ENCODE assay signal across 17 cellular contexts in genomic region chr1:41022424-41022823, GRCh38. TPM values are rescaled to one million over a fixed set of nuclear protein-coding genes. Genes with fewer than 3 reads are reported as not detected.
DNase-seq lines count a peak whose midpoint lies in the region; ATAC-seq and TF ChIP-seq lines count a peak whose summit lies in the region.
"Had no signal": no experiment of that assay in that cellular context is flagged by ENCODE, and none has a peak within 500 bp of the region (broad histone marks: within the 10 kb centered on the region; RNA-seq: fewer than 3 reads in every experiment).

No MANE protein-coding gene starts in this region.

- no peak overlapping the region for H3K4me3 ChIP-seq in Caco-2 (ENCODE audit: low read depth, low read length)
- H3K4me3 ChIP-seq in osteoblast (ENCODE audit: insufficient read depth, low read length): no peak overlapping the region
- no peak overlapping the region for H3K4me3 ChIP-seq in sigmoid colon

- no peaks in the 10 kb centered on the region for H3K79me2 ChIP-seq in osteoblast (ENCODE audit: insufficient read depth, low read length)

- no peak overlapping the region for H3K4me3 Mint-ChIP-seq in activated naive CD8-positive, alpha-beta T cell
- no peak overlapping the region for H3K4me3 Mint-ChIP-seq in activated naive CD8-positive, alpha-beta T cell treated with anti-CD3 and anti-CD28 coated beads, Interleukin-2, amount 50 U/mL, for 24 hours
- H3K4me3 Mint-ChIP-seq in Caco-2 (ENCODE audit: unreplicated experiment): no peak overlapping the region
- no peak overlapping the region for H3K4me3 Mint-ChIP-seq in stimulated activated effector memory CD8-positive, alpha-beta T cell treated with anti-CD3 and anti-CD28 coated beads, Interleukin-12 subunit alpha, Interleukin-12 subunit beta, amount 100 ng/mL, for 72 hours
- H3K4me3 Mint-ChIP-seq: CD4-positive, CD25-positive, alpha-beta regulatory T cell had no signal

- no peaks in the 10 kb centered on the region for H3K27me3 ChIP-seq in Caco-2 (replicated peaks; ENCODE audit: control insufficient read depth, insufficient read depth, low read length)
- no peaks in the 10 kb centered on the region for H3K27me3 ChIP-seq in osteoblast (ENCODE audit: insufficient read depth, low read length)
- H3K27me3 ChIP-seq in sigmoid colon: no peaks in the 10 kb centered on the region

- TF ChIP-seq EP300 in sigmoid colon (IDR thresholded peaks at IDR 0.05): no peak

- peaks cover 5% of the 10 kb centered on the region for H4K20me1 ChIP-seq in osteoblast (ENCODE audit: insufficient read depth, low read length)

- no peaks in the 10 kb centered on the region for H3K4me1 ChIP-seq in Caco-2
- H3K4me1 ChIP-seq in osteoblast (ENCODE audit: insufficient read depth, low read length): no peaks in the 10 kb centered on the region
- peaks cover 0 to 11% (median 7%) of the 10 kb centered on the region in 4 donors for H3K4me1 ChIP-seq in sigmoid colon

- no peak overlapping the region for H3K4me2 ChIP-seq in osteoblast (ENCODE audit: insufficient read depth, low read length)
- H3K4me2 ChIP-seq: KMS-11 had no signal

- H3K36me3 ChIP-seq in Caco-2 (ENCODE audit: control insufficient read depth, insufficient read depth, low read length): peaks cover 1% of the 10 kb centered on the region; the same call in 1 of the 2 replicates
- peaks cover 15% of the 10 kb centered on the region for H3K36me3 ChIP-seq in osteoblast (ENCODE audit: insufficient read depth, low read length)
- peaks cover 2 to 44% (median 11%) of the 10 kb centered on the region in 4 donors for H3K36me3 ChIP-seq in sigmoid colon

- ATAC-seq in activated naive CD8-positive, alpha-beta T cell treated with anti-CD3 and anti-CD28 coated beads, Interleukin-2, amount 50 U/mL, for 24 hours: no peak
- ATAC-seq in stimulated activated effector memory CD8-positive, alpha-beta T cell treated with anti-CD3 and anti-CD28 coated beads, Interleukin-12 subunit alpha, Interleukin-12 subunit beta, amount 100 ng/mL, for 72 hours: no peak

- no peaks in the 10 kb centered on the region for H3K9me3 Mint-ChIP-seq in activated naive CD8-positive, alpha-beta T cell (ENCODE audit: low read depth)
- H3K9me3 Mint-ChIP-seq in activated naive CD8-positive, alpha-beta T cell treated with anti-CD3 and anti-CD28 coated beads, Interleukin-2, amount 50 U/mL, for 24 hours: no peaks in the 10 kb centered on the region
- H3K9me3 Mint-ChIP-seq in Caco-2 (ENCODE audit: unreplicated experiment): no peaks in the 10 kb centered on the region
- H3K9me3 Mint-ChIP-seq in stimulated activated effector memory CD8-positive, alpha-beta T cell treated with anti-CD3 and anti-CD28 coated beads, Interleukin-12 subunit alpha, Interleukin-12 subunit beta, amount 100 ng/mL, for 72 hours: no peaks in the 10 kb centered on the region
- H3K9me3 Mint-ChIP-seq: CD4-positive, CD25-positive, alpha-beta regulatory T cell had no signal

- WGBS in sigmoid colon, 2 donors: 92 to 94% methylated on average over 10 of the region's 10 CpGs

- no peaks in the 10 kb centered on the region for H3K27me3 Mint-ChIP-seq in activated naive CD8-positive, alpha-beta T cell
- no peaks in the 10 kb centered on the region for H3K27me3 Mint-ChIP-seq in activated naive CD8-positive, alpha-beta T cell treated with anti-CD3 and anti-CD28 coated beads, Interleukin-2, amount 50 U/mL, for 24 hours
- H3K27me3 Mint-ChIP-seq in Caco-2 (ENCODE audit: insufficient read depth, unreplicated experiment): no peaks in the 10 kb centered on the region
- H3K27me3 Mint-ChIP-seq: CD4-positive, CD25-positive, alpha-beta regulatory T cell had no signal

- CTCF ChIA-PET in Caco-2 (lab: Charles Lee) (interaction anchor here (0.5 to 2.5 kb wide), 2 partner anchors 101 to 219 kb away, joined by 3 to 12 read pairs; no protein-coding TSS in a partner anchor), RWPE1 (lab: Yijun Ruan, JAX) (interaction anchor here (0.8 kb wide), 1 partner anchor 425 kb away, joined by 4 read pairs; no protein-coding TSS in a partner anchor)

- peak overlapping the region; percentile 42 for H3K27ac Mint-ChIP-seq in activated naive CD8-positive, alpha-beta T cell
- no peak overlapping the region for H3K27ac Mint-ChIP-seq in activated naive CD8-positive, alpha-beta T cell treated with anti-CD3 and anti-CD28 coated beads, Interleukin-2, amount 50 U/mL, for 24 hours
- peak overlapping the region; percentile 3 for H3K27ac Mint-ChIP-seq in Caco-2 (ENCODE audit: unreplicated experiment)
- H3K27ac Mint-ChIP-seq in stimulated activated effector memory CD8-positive, alpha-beta T cell treated with anti-CD3 and anti-CD28 coated beads, Interleukin-12 subunit alpha, Interleukin-12 subunit beta, amount 100 ng/mL, for 72 hours: peak overlapping the region; percentile 78

- H3K9me3 ChIP-seq in Caco-2 (no peaks in the 10 kb centered on the region), osteoblast (ENCODE audit: low read depth, low read length) (no peaks in the 10 kb centered on the region), sigmoid colon (no peaks in the 10 kb centered on the region)

- POLR2A ChIA-PET in Caco-2 (lab: Charles Lee) (no interaction called here), RWPE1 (lab: Yijun Ruan, JAX; ENCODE audit: low non-redundant PET) (no interaction called here)

- no peak for TF ChIP-seq POLR2A in sigmoid colon (IDR thresholded peaks at IDR 0.05)

- no peak for TF ChIP-seq CTCF in Caco-2 (IDR thresholded peaks at IDR 0.05; ENCODE audit: insufficient read depth in 1 of 2, low read depth in 1 of 2, low read length in 1 of 2, severe bottlenecking in 1 of 2, unreplicated experiment in 1 of 2)
- TF ChIP-seq CTCF in RWPE1 (conservative IDR thresholded peaks at IDR 0.05; ENCODE audit: low read depth): no peak
- TF ChIP-seq CTCF in osteoblast (IDR thresholded peaks at IDR 0.05; ENCODE audit: extremely low read depth, low read depth, low read length): no peak
- TF ChIP-seq CTCF in sigmoid colon (IDR thresholded peaks at IDR 0.05): no peak

- no TSS peak for BruUV-seq in Caco-2 (replicated peaks; lab: Mats Ljungman, UMichigan)

- peak overlapping the region; percentile 59 for H3K27ac ChIP-seq in RWPE1
- H3K27ac ChIP-seq in osteoblast (ENCODE audit: low read depth, low read length): no peak overlapping the region
- H3K27ac ChIP-seq in sigmoid colon: no peak overlapping the region
- H3K27ac ChIP-seq: KMS-11 had no signal

- peaks cover 6% of the 10 kb centered on the region for H3K4me1 Mint-ChIP-seq in activated naive CD8-positive, alpha-beta T cell (ENCODE audit: low read depth)
- peaks cover 12% of the 10 kb centered on the region for H3K4me1 Mint-ChIP-seq in activated naive CD8-positive, alpha-beta T cell treated with anti-CD3 and anti-CD28 coated beads, Interleukin-2, amount 50 U/mL, for 24 hours
- peaks cover 7% of the 10 kb centered on the region for H3K4me1 Mint-ChIP-seq in Caco-2 (ENCODE audit: low read depth, unreplicated experiment)
- peaks cover 15% of the 10 kb centered on the region for H3K4me1 Mint-ChIP-seq in stimulated activated effector memory CD8-positive, alpha-beta T cell treated with anti-CD3 and anti-CD28 coated beads, Interleukin-12 subunit alpha, Interleukin-12 subunit beta, amount 100 ng/mL, for 72 hours

- no peaks in the 10 kb centered on the region for H3K36me3 Mint-ChIP-seq in activated naive CD8-positive, alpha-beta T cell
- H3K36me3 Mint-ChIP-seq in activated naive CD8-positive, alpha-beta T cell treated with anti-CD3 and anti-CD28 coated beads, Interleukin-2, amount 50 U/mL, for 24 hours (ENCODE audit: low read depth): peaks cover 21% of the 10 kb centered on the region
- H3K36me3 Mint-ChIP-seq in Caco-2 (ENCODE audit: insufficient read depth, unreplicated experiment): peaks cover 84% of the 10 kb centered on the region
- H3K36me3 Mint-ChIP-seq in stimulated activated effector memory CD8-positive, alpha-beta T cell treated with anti-CD3 and anti-CD28 coated beads, Interleukin-12 subunit alpha, Interleukin-12 subunit beta, amount 100 ng/mL, for 72 hours: peaks cover 59% of the 10 kb centered on the region

- no peak overlapping the region for H2AFZ ChIP-seq in osteoblast (ENCODE audit: low read length)

- DNase-seq in activated naive CD8-positive, alpha-beta T cell treated with anti-CD3 and anti-CD28 coated beads, Interleukin-2, amount 50 U/mL, for 24 hours: no peak
- no peak for DNase-seq in Caco-2
- no peak for DNase-seq in RWPE1 (ENCODE audit: low spot score)
- no peak for DNase-seq in stimulated activated effector memory CD8-positive, alpha-beta T cell treated with anti-CD3 and anti-CD28 coated beads, Interleukin-12 subunit alpha, Interleukin-12 subunit beta, amount 100 ng/mL, for 72 hours (ENCODE audit: low spot score in 2 of 2)
- no peak for DNase-seq in osteoblast (ENCODE audit: insufficient read length, low spot score, missing footprints)
- DNase-seq in sigmoid colon: no peak
- DNase-seq in NCI-H128 (lab: John Stamatoyannopoulos, UW; ENCODE audit: unreplicated experiment): no peak
- DNase-seq: ACHN; AML-193; CD4-positive, CD25-positive, alpha-beta regulatory T cell; NCI-H146; NCI-H2081 treated with DMSO at 0.1 percent for 48 hours; SHP77 had no signal

- intact Hi-C loops in Caco-2 (cut with micrococcal nuclease; ENCODE audit: unreplicated experiment) (no loop called here), sigmoid colon (cut with DNase I) (loop anchor here (10.0 kb wide), 1 partner anchor 212 kb away; no protein-coding TSS in a partner anchor)

RNA-seq across cellular contexts. Expression of gene SLFNL1, which starts 0.9 kb away (rescaled TPM):
- total RNA-seq in Caco-2 (2022): 0.09 and 0.18 TPM in 2 replicates
- 0.59 and 0.72 TPM in 2 replicates for total RNA-seq in osteoblast
- total RNA-seq in sigmoid colon: under 1 TPM; 0.28 to 0.99 (median 0.38) TPM
- polyA plus RNA-seq in sigmoid colon: under 1 TPM in 1 of 3 donors, not detected in 2; 0.32 TPM
- total RNA-seq: Daoy, H1 had no signal
- polyA plus RNA-seq: H1 had no signal

RNA-seq across cellular contexts. Expression of gene CTPS1, which starts 42.9 kb away (rescaled TPM):
- total RNA-seq in Caco-2 (2022) (63.1 and 63.7 TPM in 2 replicates), osteoblast (16.5 and 19.2 TPM in 2 replicates), sigmoid colon (10 to 100 TPM; 26.0 to 99.0 (median 58.0) TPM)
- 10 to 100 TPM in 1 of 3 donors, 1 to 10 TPM in 2; 1.8 to 18.1 (median 5.1) TPM for polyA plus RNA-seq in sigmoid colon
